Comparison of ENCODE assay signal across 16 cellular contexts in genomic region chr13:66468656-66469055, GRCh38.
DNase-seq lines count a peak whose midpoint lies in the region; ATAC-seq, FAIRE-seq and TF ChIP-seq lines count a peak whose summit lies in the region.
"Had no signal": no experiment of that assay in that cellular context is flagged by ENCODE, and none has a peak within 500 bp of the region (broad histone marks: within the 10 kb centered on the region; RNA-seq: fewer than 3 reads in every experiment).

No MANE protein-coding gene starts in this region.

- ATAC-seq in foreskin keratinocyte = peak; percentile 19
- no peak for ATAC-seq in GM19351 (IDR thresholded peaks at IDR 0.05; ENCODE audit: unreplicated experiment)
- no peak for ATAC-seq in HG03025 (IDR thresholded peaks at IDR 0.05; ENCODE audit: low FRiP score, unreplicated experiment)
- ATAC-seq: GM23338 had no signal

- POLR2A ChIA-PET in MCF 10A (lab: Yijun Ruan, JAX) = interaction anchor here (0.6 kb wide), 1 partner anchor 371 kb away, joined by 4 read pairs; no protein-coding TSS in a partner anchor

- H3K36me3 Mint-ChIP-seq in MCF 10A (ENCODE audit: insufficient read depth, unreplicated experiment) (no peaks in the 10 kb centered on the region), astrocyte (ENCODE audit: low read depth, unreplicated experiment) (no peaks in the 10 kb centered on the region)
- H3K36me3 Mint-ChIP-seq: CD4-positive, CD25-positive, alpha-beta regulatory T cell; IgD-negative memory B cell had no signal

- no peaks in the 10 kb centered on the region for H3K4me1 Mint-ChIP-seq in MCF 10A (ENCODE audit: insufficient read depth, unreplicated experiment)
- no peaks in the 10 kb centered on the region for H3K4me1 Mint-ChIP-seq in astrocyte (ENCODE audit: low read depth, unreplicated experiment)
- H3K4me1 Mint-ChIP-seq: CD4-positive, CD25-positive, alpha-beta regulatory T cell; GM23338; IgD-negative memory B cell had no signal

- BruUV-seq in MCF 10A (replicated peaks; lab: Mats Ljungman, UMichigan) = no TSS peak

- FAIRE-seq in astrocyte (lab: Jason Lieb, UNC) = no peak
- FAIRE-seq: G401.6, GM12891 had no signal

- H3K36me3 ChIP-seq in breast epithelium (no peaks in the 10 kb centered on the region), astrocyte (ENCODE audit: insufficient read depth, low read length) (no peaks in the 10 kb centered on the region)
- H3K36me3 ChIP-seq: BLaER1 had no signal

- H3K4me2 ChIP-seq in astrocyte (ENCODE audit: low read length) = no peak overlapping the region
- H3K4me2 ChIP-seq: BLaER1, GM23338 had no signal

- H3K9me3 Mint-ChIP-seq in MCF 10A (ENCODE audit: unreplicated experiment) (no peaks in the 10 kb centered on the region), astrocyte (ENCODE audit: unreplicated experiment) (no peaks in the 10 kb centered on the region)
- H3K9me3 Mint-ChIP-seq: GM23338 had no signal

- CTCF ChIA-PET in MCF 10A (lab: Yijun Ruan, JAX) = no interaction called here

- H3K9me3 ChIP-seq in breast epithelium (no peaks in the 10 kb centered on the region), astrocyte (ENCODE audit: insufficient read depth, low read depth, low read length) (no peaks in the 10 kb centered on the region)
- H3K9me3 ChIP-seq: BLaER1 had no signal

- no peak for TF ChIP-seq POLR2A in breast epithelium (IDR thresholded peaks at IDR 0.05)

- no peak overlapping the region for H3K27ac ChIP-seq in breast epithelium
- no peak overlapping the region for H3K27ac ChIP-seq in astrocyte (ENCODE audit: low read depth, low read length)
- no peak overlapping the region for H3K27ac ChIP-seq in foreskin keratinocyte
- H3K27ac ChIP-seq: 22Rv1, BLaER1 had no signal

- H3K27me3 Mint-ChIP-seq in MCF 10A (ENCODE audit: insufficient read depth, unreplicated experiment) (no peaks in the 10 kb centered on the region), astrocyte (ENCODE audit: low read depth, unreplicated experiment) (no peaks in the 10 kb centered on the region)
- H3K27me3 Mint-ChIP-seq: CD4-positive, CD25-positive, alpha-beta regulatory T cell; IgD-negative memory B cell had no signal

- H3K27me3 ChIP-seq in breast epithelium (no peaks in the 10 kb centered on the region), astrocyte (ENCODE audit: insufficient read depth, low read length) (no peaks in the 10 kb centered on the region), foreskin keratinocyte (no peaks in the 10 kb centered on the region)
- H3K27me3 ChIP-seq: BLaER1 had no signal

- no peaks in the 10 kb centered on the region for H4K20me1 ChIP-seq in astrocyte (ENCODE audit: insufficient read depth, low read length)
- H4K20me1 ChIP-seq: BLaER1 had no signal

- intact Hi-C loops in MCF 10A (cut with micrococcal nuclease) = no loop called here
- intact Hi-C loops in breast epithelium (cut with DNase I; ENCODE audit: low total_unique reads) = no loop called here

- H2AFZ ChIP-seq in astrocyte (ENCODE audit: low read depth, low read length) = no peak overlapping the region
- H2AFZ ChIP-seq: GM23338 had no signal

- H3K4me1 ChIP-seq in breast epithelium (no peaks in the 10 kb centered on the region), astrocyte (ENCODE audit: insufficient read depth, low read length) (no peaks in the 10 kb centered on the region), foreskin keratinocyte (no peaks in the 10 kb centered on the region)
- H3K4me1 ChIP-seq: BLaER1 had no signal

- H3K27ac Mint-ChIP-seq in MCF 10A (ENCODE audit: low read depth, unreplicated experiment) = peak overlapping the region; percentile 74
- no peak overlapping the region for H3K27ac Mint-ChIP-seq in astrocyte (ENCODE audit: unreplicated experiment)
- H3K27ac Mint-ChIP-seq: CD4-positive, CD25-positive, alpha-beta regulatory T cell; GM23338; IgD-negative memory B cell had no signal

- DNase-seq in MCF 10A (ENCODE audit: unreplicated experiment) (no peak), breast epithelium (ENCODE audit: low spot score in 2 of 2) (no peak), astrocyte (ENCODE audit: low read depth) (peak; percentile 2), foreskin keratinocyte (peak in 1 of 2 donors; percentile 54), OCI-M1 (lab: John Stamatoyannopoulos, UW) (no peak)
- DNase-seq: CD4-positive, CD25-positive, alpha-beta regulatory T cell; DMS53; H7 had no signal

- H3K4me3 ChIP-seq in breast epithelium (no peak overlapping the region), astrocyte (ENCODE audit: insufficient read depth, low read depth, low read length) (no peak overlapping the region)
- H3K4me3 ChIP-seq: BLaER1, GM23338 had no signal

- H3K4me3 Mint-ChIP-seq in MCF 10A (ENCODE audit: unreplicated experiment) (no peak overlapping the region), astrocyte (ENCODE audit: unreplicated experiment) (no peak overlapping the region)
- H3K4me3 Mint-ChIP-seq: CD4-positive, CD25-positive, alpha-beta regulatory T cell; GM23338; IgD-negative memory B cell had no signal

- H3K9ac ChIP-seq in astrocyte (ENCODE audit: low read length) = no peak overlapping the region
- H3K9ac ChIP-seq: BLaER1 had no signal

- H3K79me2 ChIP-seq in astrocyte (ENCODE audit: insufficient read depth, low read length) = no peaks in the 10 kb centered on the region

- no peak for TF ChIP-seq CTCF in MCF 10A (IDR thresholded peaks at IDR 0.05; ENCODE audit: unreplicated experiment)
- TF ChIP-seq CTCF in breast epithelium (IDR thresholded peaks at IDR 0.05) = no peak
- no peak for TF ChIP-seq CTCF in astrocyte (IDR thresholded peaks at IDR 0.05; ENCODE audit: insufficient read depth, low read depth, low read length)
- TF ChIP-seq CTCF in foreskin keratinocyte (conservative IDR thresholded peaks at IDR 0.05) = no peak
